In genomic region chr7:137590686-137591255, GRCh38 we compare ENCODE assay signal across 1 cellular context.
TF ChIP-seq lines count a peak whose summit lies in the region.

No MANE protein-coding gene starts in this region.

TF ChIP-seq in GM23338, 12 proteins besides CTCF, POLR2A, EP300 and RAD21 (continued from another document):
- TF ChIP-seq ZNF462 (CRISPR knock-in tag; IDR thresholded peaks at IDR 0.05) (no peak), JUNB (IDR thresholded peaks at IDR 0.05; ENCODE audit: unreplicated experiment) (no peak), STAT1 (IDR thresholded peaks at IDR 0.05; ENCODE audit: unreplicated experiment) (no peak), NANOG (IDR thresholded peaks at IDR 0.05; ENCODE audit: borderline replicate concordance) (no peak), EZH2phosphoT487 (IDR thresholded peaks at IDR 0.05; ENCODE audit: unreplicated experiment) (no peak), CREB1 (CRISPR knock-in tag; IDR thresholded peaks at IDR 0.05; ENCODE audit: low read depth) (no peak), ZNF331 (CRISPR knock-in tag; IDR thresholded peaks at IDR 0.05; ENCODE audit: low read depth) (no peak), ZNF114 (CRISPR knock-in tag; IDR thresholded peaks at IDR 0.05) (no peak), EZH2 (IDR thresholded peaks at IDR 0.05; ENCODE audit: low read depth, unreplicated experiment) (no peak)
- TF ChIP-seq, protein P1, sequence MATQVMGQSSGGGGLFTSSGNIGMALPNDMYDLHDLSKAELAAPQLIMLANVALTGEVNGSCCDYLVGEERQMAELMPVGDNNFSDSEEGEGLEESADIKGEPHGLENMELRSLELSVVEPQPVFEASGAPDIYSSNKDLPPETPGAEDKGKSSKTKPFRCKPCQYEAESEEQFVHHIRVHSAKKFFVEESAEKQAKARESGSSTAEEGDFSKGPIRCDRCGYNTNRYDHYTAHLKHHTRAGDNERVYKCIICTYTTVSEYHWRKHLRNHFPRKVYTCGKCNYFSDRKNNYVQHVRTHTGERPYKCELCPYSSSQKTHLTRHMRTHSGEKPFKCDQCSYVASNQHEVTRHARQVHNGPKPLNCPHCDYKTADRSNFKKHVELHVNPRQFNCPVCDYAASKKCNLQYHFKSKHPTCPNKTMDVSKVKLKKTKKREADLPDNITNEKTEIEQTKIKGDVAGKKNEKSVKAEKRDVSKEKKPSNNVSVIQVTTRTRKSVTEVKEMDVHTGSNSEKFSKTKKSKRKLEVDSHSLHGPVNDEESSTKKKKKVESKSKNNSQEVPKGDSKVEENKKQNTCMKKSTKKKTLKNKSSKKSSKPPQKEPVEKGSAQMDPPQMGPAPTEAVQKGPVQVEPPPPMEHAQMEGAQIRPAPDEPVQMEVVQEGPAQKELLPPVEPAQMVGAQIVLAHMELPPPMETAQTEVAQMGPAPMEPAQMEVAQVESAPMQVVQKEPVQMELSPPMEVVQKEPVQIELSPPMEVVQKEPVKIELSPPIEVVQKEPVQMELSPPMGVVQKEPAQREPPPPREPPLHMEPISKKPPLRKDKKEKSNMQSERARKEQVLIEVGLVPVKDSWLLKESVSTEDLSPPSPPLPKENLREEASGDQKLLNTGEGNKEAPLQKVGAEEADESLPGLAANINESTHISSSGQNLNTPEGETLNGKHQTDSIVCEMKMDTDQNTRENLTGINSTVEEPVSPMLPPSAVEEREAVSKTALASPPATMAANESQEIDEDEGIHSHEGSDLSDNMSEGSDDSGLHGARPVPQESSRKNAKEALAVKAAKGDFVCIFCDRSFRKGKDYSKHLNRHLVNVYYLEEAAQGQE (IDR thresholded peaks at IDR 0.05; ENCODE audit: unreplicated experiment): no peak
- TF ChIP-seq, protein P2, sequence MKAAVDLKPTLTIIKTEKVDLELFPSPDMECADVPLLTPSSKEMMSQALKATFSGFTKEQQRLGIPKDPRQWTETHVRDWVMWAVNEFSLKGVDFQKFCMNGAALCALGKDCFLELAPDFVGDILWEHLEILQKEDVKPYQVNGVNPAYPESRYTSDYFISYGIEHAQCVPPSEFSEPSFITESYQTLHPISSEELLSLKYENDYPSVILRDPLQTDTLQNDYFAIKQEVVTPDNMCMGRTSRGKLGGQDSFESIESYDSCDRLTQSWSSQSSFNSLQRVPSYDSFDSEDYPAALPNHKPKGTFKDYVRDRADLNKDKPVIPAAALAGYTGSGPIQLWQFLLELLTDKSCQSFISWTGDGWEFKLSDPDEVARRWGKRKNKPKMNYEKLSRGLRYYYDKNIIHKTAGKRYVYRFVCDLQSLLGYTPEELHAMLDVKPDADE (IDR thresholded peaks at IDR 0.05): no peak
TF ChIP-seq in GM23338: peak in this region for 0.
